In the genomic region with DNA sequence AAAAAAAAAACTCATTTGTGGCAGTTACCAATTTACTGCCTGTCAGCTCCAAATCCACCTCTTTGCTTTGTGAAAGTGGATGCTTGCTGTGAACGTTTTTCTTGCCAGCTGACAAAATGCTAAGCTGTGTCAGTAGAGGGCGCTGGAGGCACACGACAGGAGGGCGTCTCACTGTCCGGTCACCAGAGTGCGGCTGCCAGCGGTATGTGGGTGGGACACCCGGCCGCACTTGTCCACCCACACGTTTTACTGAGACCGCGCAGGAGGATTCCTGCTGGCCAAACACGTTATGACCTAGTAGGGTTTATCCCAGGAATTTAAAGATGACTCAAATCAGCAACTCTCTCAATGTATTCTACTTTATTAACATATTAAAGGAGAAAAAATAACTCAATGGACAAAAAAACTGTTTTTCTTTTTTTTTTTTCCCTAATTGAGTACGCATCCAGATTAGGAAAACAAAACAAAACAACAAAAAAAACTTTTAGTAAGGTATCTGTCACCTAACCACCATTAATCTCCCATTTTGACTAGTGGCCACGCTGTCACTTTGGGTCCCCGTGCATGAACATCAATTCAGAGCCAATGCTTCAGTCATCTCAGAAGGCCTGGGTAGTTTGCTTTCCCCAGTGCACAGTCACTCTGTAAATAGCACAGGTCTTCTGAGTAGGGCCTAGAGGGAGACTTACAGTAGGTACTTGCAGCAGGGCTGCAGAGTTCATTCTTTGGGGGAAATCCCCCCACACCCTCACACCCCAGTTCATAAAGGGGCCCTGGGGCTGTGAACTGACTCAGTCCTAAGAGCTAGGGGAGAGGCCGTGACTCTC, we compare ENCODE assay signal across 2 cellular contexts.
TF ChIP-seq lines count a peak whose summit lies in the region.

No MANE protein-coding gene starts in this region.

TF ChIP-seq in HEK293, 187 proteins besides CTCF, POLR2A, EP300 and RAD21 (continued from another document and continues in another):
- TF ChIP-seq, protein P1, sequence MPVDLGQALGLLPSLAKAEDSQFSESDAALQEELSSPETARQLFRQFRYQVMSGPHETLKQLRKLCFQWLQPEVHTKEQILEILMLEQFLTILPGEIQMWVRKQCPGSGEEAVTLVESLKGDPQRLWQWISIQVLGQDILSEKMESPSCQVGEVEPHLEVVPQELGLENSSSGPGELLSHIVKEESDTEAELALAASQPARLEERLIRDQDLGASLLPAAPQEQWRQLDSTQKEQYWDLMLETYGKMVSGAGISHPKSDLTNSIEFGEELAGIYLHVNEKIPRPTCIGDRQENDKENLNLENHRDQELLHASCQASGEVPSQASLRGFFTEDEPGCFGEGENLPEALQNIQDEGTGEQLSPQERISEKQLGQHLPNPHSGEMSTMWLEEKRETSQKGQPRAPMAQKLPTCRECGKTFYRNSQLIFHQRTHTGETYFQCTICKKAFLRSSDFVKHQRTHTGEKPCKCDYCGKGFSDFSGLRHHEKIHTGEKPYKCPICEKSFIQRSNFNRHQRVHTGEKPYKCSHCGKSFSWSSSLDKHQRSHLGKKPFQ (tag by site-specific recombination; IDR thresholded peaks at IDR 0.05) = no peak
- no peak for TF ChIP-seq ZBTB17 (tag by site-specific recombination; IDR thresholded peaks at IDR 0.05)
- no peak for TF ChIP-seq ZXDB (tag by site-specific recombination; IDR thresholded peaks at IDR 0.05)
- TF ChIP-seq ZNF670 (tag by site-specific recombination; IDR thresholded peaks at IDR 0.05; ENCODE audit: low read depth) = no peak
- no peak for TF ChIP-seq ZNF560 (tag by site-specific recombination; IDR thresholded peaks at IDR 0.05; ENCODE audit: borderline replicate concordance)
- TF ChIP-seq ZNF837 (tag by site-specific recombination; IDR thresholded peaks at IDR 0.05) = no peak
- TF ChIP-seq, protein P2, sequence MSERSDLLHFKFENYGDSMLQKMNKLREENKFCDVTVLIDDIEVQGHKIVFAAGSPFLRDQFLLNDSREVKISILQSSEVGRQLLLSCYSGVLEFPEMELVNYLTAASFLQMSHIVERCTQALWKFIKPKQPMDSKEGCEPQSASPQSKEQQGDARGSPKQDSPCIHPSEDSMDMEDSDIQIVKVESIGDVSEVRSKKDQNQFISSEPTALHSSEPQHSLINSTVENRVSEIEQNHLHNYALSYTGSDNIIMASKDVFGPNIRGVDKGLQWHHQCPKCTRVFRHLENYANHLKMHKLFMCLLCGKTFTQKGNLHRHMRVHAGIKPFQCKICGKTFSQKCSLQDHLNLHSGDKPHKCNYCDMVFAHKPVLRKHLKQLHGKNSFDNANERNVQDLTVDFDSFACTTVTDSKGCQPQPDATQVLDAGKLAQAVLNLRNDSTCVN (tag by site-specific recombination; optimal IDR thresholded peaks at IDR 0.05) = peak; percentile 18
- no peak for TF ChIP-seq ZNF19 (tag by site-specific recombination; IDR thresholded peaks at IDR 0.05; ENCODE audit: low read depth)
- no peak for TF ChIP-seq ZNF677 (tag by site-specific recombination; IDR thresholded peaks at IDR 0.05)
- TF ChIP-seq GFI1B (tag by site-specific recombination; IDR thresholded peaks at IDR 0.05) = no peak
- TF ChIP-seq, protein P3, sequence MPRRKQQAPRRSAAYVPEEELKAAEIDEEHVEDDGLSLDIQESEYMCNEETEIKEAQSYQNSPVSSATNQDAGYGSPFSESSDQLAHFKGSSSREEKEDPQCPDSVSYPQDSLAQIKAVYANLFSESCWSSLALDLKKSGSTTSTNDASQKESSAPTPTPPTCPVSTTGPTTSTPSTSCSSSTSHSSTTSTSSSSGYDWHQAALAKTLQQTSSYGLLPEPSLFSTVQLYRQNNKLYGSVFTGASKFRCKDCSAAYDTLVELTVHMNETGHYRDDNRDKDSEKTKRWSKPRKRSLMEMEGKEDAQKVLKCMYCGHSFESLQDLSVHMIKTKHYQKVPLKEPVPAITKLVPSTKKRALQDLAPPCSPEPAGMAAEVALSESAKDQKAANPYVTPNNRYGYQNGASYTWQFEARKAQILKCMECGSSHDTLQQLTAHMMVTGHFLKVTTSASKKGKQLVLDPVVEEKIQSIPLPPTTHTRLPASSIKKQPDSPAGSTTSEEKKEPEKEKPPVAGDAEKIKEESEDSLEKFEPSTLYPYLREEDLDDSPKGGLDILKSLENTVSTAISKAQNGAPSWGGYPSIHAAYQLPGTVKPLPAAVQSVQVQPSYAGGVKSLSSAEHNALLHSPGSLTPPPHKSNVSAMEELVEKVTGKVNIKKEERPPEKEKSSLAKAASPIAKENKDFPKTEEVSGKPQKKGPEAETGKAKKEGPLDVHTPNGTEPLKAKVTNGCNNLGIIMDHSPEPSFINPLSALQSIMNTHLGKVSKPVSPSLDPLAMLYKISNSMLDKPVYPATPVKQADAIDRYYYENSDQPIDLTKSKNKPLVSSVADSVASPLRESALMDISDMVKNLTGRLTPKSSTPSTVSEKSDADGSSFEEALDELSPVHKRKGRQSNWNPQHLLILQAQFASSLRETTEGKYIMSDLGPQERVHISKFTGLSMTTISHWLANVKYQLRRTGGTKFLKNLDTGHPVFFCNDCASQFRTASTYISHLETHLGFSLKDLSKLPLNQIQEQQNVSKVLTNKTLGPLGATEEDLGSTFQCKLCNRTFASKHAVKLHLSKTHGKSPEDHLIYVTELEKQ (tag by site-specific recombination; IDR thresholded peaks at IDR 0.05; ENCODE audit: borderline replicate concordance) = no peak
- no peak for TF ChIP-seq ZNF214 (tag by site-specific recombination; IDR thresholded peaks at IDR 0.05; ENCODE audit: borderline replicate concordance)
- no peak for TF ChIP-seq ZBTB48 (tag by site-specific recombination; IDR thresholded peaks at IDR 0.05)
- no peak for TF ChIP-seq ZNF529 (tag by site-specific recombination; IDR thresholded peaks at IDR 0.05; ENCODE audit: insufficient replicate concordance)
- no peak for TF ChIP-seq IKZF3 (tag by site-specific recombination; IDR thresholded peaks at IDR 0.05)
- TF ChIP-seq HOXA7 (CRISPR knock-in tag; IDR thresholded peaks at IDR 0.05; ENCODE audit: borderline replicate concordance) = no peak
- TF ChIP-seq, protein P4, sequence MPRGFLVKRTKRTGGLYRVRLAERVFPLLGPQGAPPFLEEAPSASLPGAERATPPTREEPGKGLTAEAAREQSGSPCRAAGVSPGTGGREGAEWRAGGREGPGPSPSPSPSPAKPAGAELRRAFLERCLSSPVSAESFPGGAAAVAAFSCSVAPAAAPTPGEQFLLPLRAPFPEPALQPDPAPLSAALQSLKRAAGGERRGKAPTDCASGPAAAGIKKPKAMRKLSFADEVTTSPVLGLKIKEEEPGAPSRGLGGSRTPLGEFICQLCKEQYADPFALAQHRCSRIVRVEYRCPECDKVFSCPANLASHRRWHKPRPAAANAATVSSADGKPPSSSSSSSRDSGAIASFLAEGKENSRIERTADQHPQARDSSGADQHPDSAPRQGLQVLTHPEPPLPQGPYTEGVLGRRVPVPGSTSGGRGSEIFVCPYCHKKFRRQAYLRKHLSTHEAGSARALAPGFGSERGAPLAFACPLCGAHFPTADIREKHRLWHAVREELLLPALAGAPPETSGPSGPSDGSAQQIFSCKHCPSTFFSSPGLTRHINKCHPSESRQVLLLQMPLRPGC (tag by site-specific recombination; IDR thresholded peaks at IDR 0.05) = no peak
- no peak for TF ChIP-seq ZNF266 (tag by site-specific recombination; IDR thresholded peaks at IDR 0.05; ENCODE audit: low read depth)
- no peak for TF ChIP-seq ZNF155 (tag by site-specific recombination; IDR thresholded peaks at IDR 0.05)
- TF ChIP-seq SP7 (tag by site-specific recombination; IDR thresholded peaks at IDR 0.05) = 0 out of 2 replicates have a peak, but pooled peaks have one; percentile 33
- TF ChIP-seq ZNF175 (tag by site-specific recombination; IDR thresholded peaks at IDR 0.05) = no peak
- TF ChIP-seq GLIS2 (tag by site-specific recombination; IDR thresholded peaks at IDR 0.05) = peak; percentile 57; the same call in 1 of the 2 replicates
- TF ChIP-seq ZNF548 (tag by site-specific recombination; IDR thresholded peaks at IDR 0.05) = no peak
- TF ChIP-seq FEZF1 (tag by site-specific recombination; IDR thresholded peaks at IDR 0.05) = no peak
- TF ChIP-seq ZNF549 (tag by site-specific recombination; IDR thresholded peaks at IDR 0.05) = no peak

TF ChIP-seq in SK-N-SH, 30 proteins besides CTCF, POLR2A, EP300 and RAD21 (continued from another document):
- TF ChIP-seq, protein P5, sequence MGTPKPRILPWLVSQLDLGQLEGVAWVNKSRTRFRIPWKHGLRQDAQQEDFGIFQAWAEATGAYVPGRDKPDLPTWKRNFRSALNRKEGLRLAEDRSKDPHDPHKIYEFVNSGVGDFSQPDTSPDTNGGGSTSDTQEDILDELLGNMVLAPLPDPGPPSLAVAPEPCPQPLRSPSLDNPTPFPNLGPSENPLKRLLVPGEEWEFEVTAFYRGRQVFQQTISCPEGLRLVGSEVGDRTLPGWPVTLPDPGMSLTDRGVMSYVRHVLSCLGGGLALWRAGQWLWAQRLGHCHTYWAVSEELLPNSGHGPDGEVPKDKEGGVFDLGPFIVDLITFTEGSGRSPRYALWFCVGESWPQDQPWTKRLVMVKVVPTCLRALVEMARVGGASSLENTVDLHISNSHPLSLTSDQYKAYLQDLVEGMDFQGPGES (IDR thresholded peaks at IDR 0.05; ENCODE audit: low read depth, low read length) = no peak
- TF ChIP-seq SIN3A (IDR thresholded peaks at IDR 0.05; ENCODE audit: borderline replicate concordance, low read depth, low read length) (peak; percentile 40; the same call in 1 of the 2 replicates), TCF12 (IDR thresholded peaks at IDR 0.05) (no peak), NFIC (IDR thresholded peaks at IDR 0.05; ENCODE audit: borderline replicate concordance) (no peak), NRF1 (IDR thresholded peaks at IDR 0.05; ENCODE audit: low read depth, low read length) (no peak), FOSL2 (IDR thresholded peaks at IDR 0.05; ENCODE audit: borderline replicate concordance, low read depth) (no peak), POLR2AphosphoS5 (IDR thresholded peaks at IDR 0.05; ENCODE audit: low read depth, low read length) (no peak), ELF1 (IDR thresholded peaks at IDR 0.05) (no peak), GABPA (IDR thresholded peaks at IDR 0.05; ENCODE audit: low read depth) (no peak), GATA2 (CRISPR knock-in tag; IDR thresholded peaks at IDR 0.05) (no peak), SMC3 (IDR thresholded peaks at IDR 0.05; ENCODE audit: low read depth, low read length) (peak; percentile 64), FOXJ3 (CRISPR knock-in tag; IDR thresholded peaks at IDR 0.05) (no peak), FOXM1 (IDR thresholded peaks at IDR 0.05; ENCODE audit: low read depth) (no peak)
- TF ChIP-seq, protein P6, sequence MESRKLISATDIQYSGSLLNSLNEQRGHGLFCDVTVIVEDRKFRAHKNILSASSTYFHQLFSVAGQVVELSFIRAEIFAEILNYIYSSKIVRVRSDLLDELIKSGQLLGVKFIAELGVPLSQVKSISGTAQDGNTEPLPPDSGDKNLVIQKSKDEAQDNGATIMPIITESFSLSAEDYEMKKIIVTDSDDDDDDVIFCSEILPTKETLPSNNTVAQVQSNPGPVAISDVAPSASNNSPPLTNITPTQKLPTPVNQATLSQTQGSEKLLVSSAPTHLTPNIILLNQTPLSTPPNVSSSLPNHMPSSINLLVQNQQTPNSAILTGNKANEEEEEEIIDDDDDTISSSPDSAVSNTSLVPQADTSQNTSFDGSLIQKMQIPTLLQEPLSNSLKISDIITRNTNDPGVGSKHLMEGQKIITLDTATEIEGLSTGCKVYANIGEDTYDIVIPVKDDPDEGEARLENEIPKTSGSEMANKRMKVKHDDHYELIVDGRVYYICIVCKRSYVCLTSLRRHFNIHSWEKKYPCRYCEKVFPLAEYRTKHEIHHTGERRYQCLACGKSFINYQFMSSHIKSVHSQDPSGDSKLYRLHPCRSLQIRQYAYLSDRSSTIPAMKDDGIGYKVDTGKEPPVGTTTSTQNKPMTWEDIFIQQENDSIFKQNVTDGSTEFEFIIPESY (IDR thresholded peaks at IDR 0.05; ENCODE audit: borderline replicate concordance, low read depth) = no peak
- TF ChIP-seq, protein P7, sequence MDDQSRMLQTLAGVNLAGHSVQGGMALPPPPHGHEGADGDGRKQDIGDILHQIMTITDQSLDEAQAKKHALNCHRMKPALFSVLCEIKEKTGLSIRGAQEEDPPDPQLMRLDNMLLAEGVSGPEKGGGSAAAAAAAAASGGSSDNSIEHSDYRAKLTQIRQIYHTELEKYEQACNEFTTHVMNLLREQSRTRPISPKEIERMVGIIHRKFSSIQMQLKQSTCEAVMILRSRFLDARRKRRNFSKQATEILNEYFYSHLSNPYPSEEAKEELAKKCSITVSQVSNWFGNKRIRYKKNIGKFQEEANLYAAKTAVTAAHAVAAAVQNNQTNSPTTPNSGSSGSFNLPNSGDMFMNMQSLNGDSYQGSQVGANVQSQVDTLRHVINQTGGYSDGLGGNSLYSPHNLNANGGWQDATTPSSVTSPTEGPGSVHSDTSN (IDR thresholded peaks at IDR 0.05) = no peak
- TF ChIP-seq, protein P8, sequence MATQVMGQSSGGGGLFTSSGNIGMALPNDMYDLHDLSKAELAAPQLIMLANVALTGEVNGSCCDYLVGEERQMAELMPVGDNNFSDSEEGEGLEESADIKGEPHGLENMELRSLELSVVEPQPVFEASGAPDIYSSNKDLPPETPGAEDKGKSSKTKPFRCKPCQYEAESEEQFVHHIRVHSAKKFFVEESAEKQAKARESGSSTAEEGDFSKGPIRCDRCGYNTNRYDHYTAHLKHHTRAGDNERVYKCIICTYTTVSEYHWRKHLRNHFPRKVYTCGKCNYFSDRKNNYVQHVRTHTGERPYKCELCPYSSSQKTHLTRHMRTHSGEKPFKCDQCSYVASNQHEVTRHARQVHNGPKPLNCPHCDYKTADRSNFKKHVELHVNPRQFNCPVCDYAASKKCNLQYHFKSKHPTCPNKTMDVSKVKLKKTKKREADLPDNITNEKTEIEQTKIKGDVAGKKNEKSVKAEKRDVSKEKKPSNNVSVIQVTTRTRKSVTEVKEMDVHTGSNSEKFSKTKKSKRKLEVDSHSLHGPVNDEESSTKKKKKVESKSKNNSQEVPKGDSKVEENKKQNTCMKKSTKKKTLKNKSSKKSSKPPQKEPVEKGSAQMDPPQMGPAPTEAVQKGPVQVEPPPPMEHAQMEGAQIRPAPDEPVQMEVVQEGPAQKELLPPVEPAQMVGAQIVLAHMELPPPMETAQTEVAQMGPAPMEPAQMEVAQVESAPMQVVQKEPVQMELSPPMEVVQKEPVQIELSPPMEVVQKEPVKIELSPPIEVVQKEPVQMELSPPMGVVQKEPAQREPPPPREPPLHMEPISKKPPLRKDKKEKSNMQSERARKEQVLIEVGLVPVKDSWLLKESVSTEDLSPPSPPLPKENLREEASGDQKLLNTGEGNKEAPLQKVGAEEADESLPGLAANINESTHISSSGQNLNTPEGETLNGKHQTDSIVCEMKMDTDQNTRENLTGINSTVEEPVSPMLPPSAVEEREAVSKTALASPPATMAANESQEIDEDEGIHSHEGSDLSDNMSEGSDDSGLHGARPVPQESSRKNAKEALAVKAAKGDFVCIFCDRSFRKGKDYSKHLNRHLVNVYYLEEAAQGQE (IDR thresholded peaks at IDR 0.05; ENCODE audit: low read depth, low read length) = no peak
